Comparison of ENCODE assay signal across 1 cellular context in the genomic region with DNA sequence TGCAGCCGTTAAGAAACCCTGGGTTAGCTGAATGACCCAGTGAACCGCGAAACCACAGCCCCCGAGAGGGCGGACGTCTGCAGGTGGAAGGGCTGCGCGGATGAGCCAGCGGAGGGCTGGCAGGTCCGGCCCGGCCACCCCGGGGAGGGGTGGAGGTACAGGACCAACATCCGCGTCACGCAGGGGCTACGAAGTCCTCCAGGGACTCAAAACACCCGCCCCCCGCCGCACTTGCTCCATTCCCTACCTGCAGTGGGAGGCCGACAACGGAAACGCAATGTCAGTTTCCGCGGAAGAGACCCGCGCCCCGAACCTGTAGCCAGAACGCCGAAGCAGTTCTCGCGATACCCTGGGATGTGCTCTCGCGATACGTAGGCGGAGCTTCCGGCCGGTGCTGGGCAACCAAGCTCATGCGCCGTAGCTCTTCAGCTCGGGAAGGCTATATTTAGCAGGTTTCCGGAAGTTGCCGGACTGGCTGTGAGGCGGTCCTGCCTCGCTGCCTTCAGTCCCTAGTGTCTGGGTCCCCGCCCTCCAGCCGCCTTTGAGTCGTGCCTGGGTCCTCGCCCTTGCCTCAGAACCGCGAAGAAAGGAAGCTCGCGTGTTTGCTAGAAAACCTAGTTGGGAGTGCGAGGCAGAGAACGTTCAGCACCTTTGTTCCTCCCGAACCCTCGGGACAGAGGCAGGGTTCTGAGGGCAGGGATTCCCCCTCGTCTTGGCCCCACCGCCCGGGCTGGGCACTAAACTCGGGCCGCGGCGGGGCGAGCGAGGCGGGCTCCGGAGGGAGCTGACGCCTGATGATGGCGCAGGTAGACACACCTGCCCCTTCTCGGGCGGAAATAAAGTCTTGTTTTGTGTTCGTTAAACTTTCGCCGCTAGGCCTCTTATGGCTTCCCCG.
TF ChIP-seq lines count a peak whose summit lies in the region.

Gene OFD1 (plus strand): TSS at position 471 of the 895 bp plus-strand sequence. CDS start 324 bp downstream, at position 795.
Gene TRAPPC2 (minus strand): TSS at position 343 of the 895 bp plus-strand sequence. CDS start 14,657 bp downstream, outside the sequence.

TF ChIP-seq in HEK293, 187 proteins besides CTCF, POLR2A, EP300 and RAD21 (continued from another document and continues in another):
- TF ChIP-seq KLF16 (tag by site-specific recombination; IDR thresholded peaks at IDR 0.05) (0 out of 2 replicates have a peak, but pooled peaks have one; percentile 35), ZNF248 (tag by site-specific recombination; IDR thresholded peaks at IDR 0.05) (no peak), ZNF777 (tag by site-specific recombination; IDR thresholded peaks at IDR 0.05; ENCODE audit: borderline replicate concordance) (no peak), ZNF221 (tag by site-specific recombination; IDR thresholded peaks at IDR 0.05; ENCODE audit: borderline replicate concordance) (no peak), ZNF148 (tag by site-specific recombination; IDR thresholded peaks at IDR 0.05; ENCODE audit: borderline replicate concordance) (no peak), BCL11A (tag by site-specific recombination; IDR thresholded peaks at IDR 0.05; ENCODE audit: low read depth) (no peak), PBX3 (CRISPR knock-in tag; IDR thresholded peaks at IDR 0.05) (0 out of 2 replicates have a peak, but pooled peaks have one; percentile 30), KLF8 (tag by site-specific recombination; IDR thresholded peaks at IDR 0.05) (peak; percentile 81), ZNF610 (tag by site-specific recombination; IDR thresholded peaks at IDR 0.05; ENCODE audit: borderline replicate concordance) (no peak), ZFP69B (tag by site-specific recombination; IDR thresholded peaks at IDR 0.05) (peak; percentile 67; the same call in 1 of the 2 replicates), OVOL3 (tag by site-specific recombination; IDR thresholded peaks at IDR 0.05) (0 out of 2 replicates have a peak, but pooled peaks have one; percentile 21), ZSCAN16 (tag by site-specific recombination; IDR thresholded peaks at IDR 0.05) (no peak), HOXA7 (CRISPR knock-in tag; IDR thresholded peaks at IDR 0.05; ENCODE audit: borderline replicate concordance) (no peak), KLF9 (tag by site-specific recombination; IDR thresholded peaks at IDR 0.05; ENCODE audit: low read depth) (peak; percentile 55; the same call in 1 of the 2 replicates), SP7 (tag by site-specific recombination; IDR thresholded peaks at IDR 0.05) (peak; percentile 44), ZBTB17 (tag by site-specific recombination; IDR thresholded peaks at IDR 0.05) (peak; percentile 70), ZNF391 (tag by site-specific recombination; IDR thresholded peaks at IDR 0.05; ENCODE audit: borderline replicate concordance, low read depth) (peak; percentile 40; the same call in 1 of the 2 replicates), ZNF792 (tag by site-specific recombination; IDR thresholded peaks at IDR 0.05) (no peak), KLF1 (tag by site-specific recombination; IDR thresholded peaks at IDR 0.05) (peak; percentile 38), ZNF2 (tag by site-specific recombination; IDR thresholded peaks at IDR 0.05) (peak; percentile 50), ZNF398 (tag by site-specific recombination; IDR thresholded peaks at IDR 0.05) (no peak; the same call in 1 of the 2 replicates), SCRT1 (tag by site-specific recombination; IDR thresholded peaks at IDR 0.05; ENCODE audit: borderline replicate concordance) (peak; percentile 91), ZNF548 (tag by site-specific recombination; IDR thresholded peaks at IDR 0.05) (no peak), ZNF664 (tag by site-specific recombination; IDR thresholded peaks at IDR 0.05) (no peak; the same call in 1 of the 2 replicates), SP2 (tag by site-specific recombination; IDR thresholded peaks at IDR 0.05) (peak; percentile 91), ZNF423 (tag by site-specific recombination; IDR thresholded peaks at IDR 0.05) (0 out of 2 replicates have a peak, but pooled peaks have one; percentile 32), ZNF23 (tag by site-specific recombination; IDR thresholded peaks at IDR 0.05; ENCODE audit: borderline replicate concordance) (no peak), ZBTB48 (tag by site-specific recombination; IDR thresholded peaks at IDR 0.05) (peak; percentile 50), SCRT2 (tag by site-specific recombination; IDR thresholded peaks at IDR 0.05) (peak; percentile 95)
- TF ChIP-seq, protein P1, sequence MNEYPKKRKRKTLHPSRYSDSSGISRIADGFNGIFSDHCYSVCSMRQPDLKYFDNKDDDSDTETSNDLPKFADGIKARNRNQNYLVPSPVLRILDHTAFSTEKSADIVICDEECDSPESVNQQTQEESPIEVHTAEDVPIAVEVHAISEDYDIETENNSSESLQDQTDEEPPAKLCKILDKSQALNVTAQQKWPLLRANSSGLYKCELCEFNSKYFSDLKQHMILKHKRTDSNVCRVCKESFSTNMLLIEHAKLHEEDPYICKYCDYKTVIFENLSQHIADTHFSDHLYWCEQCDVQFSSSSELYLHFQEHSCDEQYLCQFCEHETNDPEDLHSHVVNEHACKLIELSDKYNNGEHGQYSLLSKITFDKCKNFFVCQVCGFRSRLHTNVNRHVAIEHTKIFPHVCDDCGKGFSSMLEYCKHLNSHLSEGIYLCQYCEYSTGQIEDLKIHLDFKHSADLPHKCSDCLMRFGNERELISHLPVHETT (tag by site-specific recombination; IDR thresholded peaks at IDR 0.05): no peak; the same call in 1 of the 2 replicates
- TF ChIP-seq, protein P2, sequence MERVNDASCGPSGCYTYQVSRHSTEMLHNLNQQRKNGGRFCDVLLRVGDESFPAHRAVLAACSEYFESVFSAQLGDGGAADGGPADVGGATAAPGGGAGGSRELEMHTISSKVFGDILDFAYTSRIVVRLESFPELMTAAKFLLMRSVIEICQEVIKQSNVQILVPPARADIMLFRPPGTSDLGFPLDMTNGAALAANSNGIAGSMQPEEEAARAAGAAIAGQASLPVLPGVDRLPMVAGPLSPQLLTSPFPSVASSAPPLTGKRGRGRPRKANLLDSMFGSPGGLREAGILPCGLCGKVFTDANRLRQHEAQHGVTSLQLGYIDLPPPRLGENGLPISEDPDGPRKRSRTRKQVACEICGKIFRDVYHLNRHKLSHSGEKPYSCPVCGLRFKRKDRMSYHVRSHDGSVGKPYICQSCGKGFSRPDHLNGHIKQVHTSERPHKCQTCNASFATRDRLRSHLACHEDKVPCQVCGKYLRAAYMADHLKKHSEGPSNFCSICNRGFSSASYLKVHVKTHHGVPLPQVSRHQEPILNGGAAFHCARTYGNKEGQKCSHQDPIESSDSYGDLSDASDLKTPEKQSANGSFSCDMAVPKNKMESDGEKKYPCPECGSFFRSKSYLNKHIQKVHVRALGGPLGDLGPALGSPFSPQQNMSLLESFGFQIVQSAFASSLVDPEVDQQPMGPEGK (tag by site-specific recombination; IDR thresholded peaks at IDR 0.05): peak; percentile 53
- TF ChIP-seq, protein P3, sequence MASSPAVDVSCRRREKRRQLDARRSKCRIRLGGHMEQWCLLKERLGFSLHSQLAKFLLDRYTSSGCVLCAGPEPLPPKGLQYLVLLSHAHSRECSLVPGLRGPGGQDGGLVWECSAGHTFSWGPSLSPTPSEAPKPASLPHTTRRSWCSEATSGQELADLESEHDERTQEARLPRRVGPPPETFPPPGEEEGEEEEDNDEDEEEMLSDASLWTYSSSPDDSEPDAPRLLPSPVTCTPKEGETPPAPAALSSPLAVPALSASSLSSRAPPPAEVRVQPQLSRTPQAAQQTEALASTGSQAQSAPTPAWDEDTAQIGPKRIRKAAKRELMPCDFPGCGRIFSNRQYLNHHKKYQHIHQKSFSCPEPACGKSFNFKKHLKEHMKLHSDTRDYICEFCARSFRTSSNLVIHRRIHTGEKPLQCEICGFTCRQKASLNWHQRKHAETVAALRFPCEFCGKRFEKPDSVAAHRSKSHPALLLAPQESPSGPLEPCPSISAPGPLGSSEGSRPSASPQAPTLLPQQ (tag by site-specific recombination; IDR thresholded peaks at IDR 0.05): peak; percentile 84
- TF ChIP-seq, protein P4, sequence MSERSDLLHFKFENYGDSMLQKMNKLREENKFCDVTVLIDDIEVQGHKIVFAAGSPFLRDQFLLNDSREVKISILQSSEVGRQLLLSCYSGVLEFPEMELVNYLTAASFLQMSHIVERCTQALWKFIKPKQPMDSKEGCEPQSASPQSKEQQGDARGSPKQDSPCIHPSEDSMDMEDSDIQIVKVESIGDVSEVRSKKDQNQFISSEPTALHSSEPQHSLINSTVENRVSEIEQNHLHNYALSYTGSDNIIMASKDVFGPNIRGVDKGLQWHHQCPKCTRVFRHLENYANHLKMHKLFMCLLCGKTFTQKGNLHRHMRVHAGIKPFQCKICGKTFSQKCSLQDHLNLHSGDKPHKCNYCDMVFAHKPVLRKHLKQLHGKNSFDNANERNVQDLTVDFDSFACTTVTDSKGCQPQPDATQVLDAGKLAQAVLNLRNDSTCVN (tag by site-specific recombination; optimal IDR thresholded peaks at IDR 0.05): peak; percentile 45
- TF ChIP-seq, protein P5, sequence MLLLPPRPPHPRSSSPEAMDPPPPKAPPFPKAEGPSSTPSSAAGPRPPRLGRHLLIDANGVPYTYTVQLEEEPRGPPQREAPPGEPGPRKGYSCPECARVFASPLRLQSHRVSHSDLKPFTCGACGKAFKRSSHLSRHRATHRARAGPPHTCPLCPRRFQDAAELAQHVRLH (tag by site-specific recombination; IDR thresholded peaks at IDR 0.05): peak; percentile 62; the same call in 1 of the 2 replicates
- TF ChIP-seq, protein P6, sequence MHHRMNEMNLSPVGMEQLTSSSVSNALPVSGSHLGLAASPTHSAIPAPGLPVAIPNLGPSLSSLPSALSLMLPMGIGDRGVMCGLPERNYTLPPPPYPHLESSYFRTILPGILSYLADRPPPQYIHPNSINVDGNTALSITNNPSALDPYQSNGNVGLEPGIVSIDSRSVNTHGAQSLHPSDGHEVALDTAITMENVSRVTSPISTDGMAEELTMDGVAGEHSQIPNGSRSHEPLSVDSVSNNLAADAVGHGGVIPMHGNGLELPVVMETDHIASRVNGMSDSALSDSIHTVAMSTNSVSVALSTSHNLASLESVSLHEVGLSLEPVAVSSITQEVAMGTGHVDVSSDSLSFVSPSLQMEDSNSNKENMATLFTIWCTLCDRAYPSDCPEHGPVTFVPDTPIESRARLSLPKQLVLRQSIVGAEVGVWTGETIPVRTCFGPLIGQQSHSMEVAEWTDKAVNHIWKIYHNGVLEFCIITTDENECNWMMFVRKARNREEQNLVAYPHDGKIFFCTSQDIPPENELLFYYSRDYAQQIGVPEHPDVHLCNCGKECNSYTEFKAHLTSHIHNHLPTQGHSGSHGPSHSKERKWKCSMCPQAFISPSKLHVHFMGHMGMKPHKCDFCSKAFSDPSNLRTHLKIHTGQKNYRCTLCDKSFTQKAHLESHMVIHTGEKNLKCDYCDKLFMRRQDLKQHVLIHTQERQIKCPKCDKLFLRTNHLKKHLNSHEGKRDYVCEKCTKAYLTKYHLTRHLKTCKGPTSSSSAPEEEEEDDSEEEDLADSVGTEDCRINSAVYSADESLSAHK (tag by site-specific recombination; IDR thresholded peaks at IDR 0.05): peak; percentile 41; the same call in 1 of the 2 replicates
- TF ChIP-seq, protein P7, sequence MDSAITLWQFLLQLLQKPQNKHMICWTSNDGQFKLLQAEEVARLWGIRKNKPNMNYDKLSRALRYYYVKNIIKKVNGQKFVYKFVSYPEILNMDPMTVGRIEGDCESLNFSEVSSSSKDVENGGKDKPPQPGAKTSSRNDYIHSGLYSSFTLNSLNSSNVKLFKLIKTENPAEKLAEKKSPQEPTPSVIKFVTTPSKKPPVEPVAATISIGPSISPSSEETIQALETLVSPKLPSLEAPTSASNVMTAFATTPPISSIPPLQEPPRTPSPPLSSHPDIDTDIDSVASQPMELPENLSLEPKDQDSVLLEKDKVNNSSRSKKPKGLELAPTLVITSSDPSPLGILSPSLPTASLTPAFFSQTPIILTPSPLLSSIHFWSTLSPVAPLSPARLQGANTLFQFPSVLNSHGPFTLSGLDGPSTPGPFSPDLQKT (IDR thresholded peaks at IDR 0.05; ENCODE audit: borderline replicate concordance, low read depth, low read length): peak; percentile 96
